Comparison of ENCODE assay signal across 21 cellular contexts in genomic region chr2:141437521-141437920, GRCh38.
"Had no signal": no experiment of that assay in that cellular context is flagged by ENCODE, and none has a peak within 500 bp of the region (broad histone marks: within the 10 kb centered on the region; RNA-seq: fewer than 3 reads in every experiment).

No MANE protein-coding gene starts in this region.

- DNase-seq: dermis blood vessel endothelial cell; dorsolateral prefrontal cortex; effector CD4-positive, alpha-beta T cell; effector memory CD4-positive, alpha-beta T cell; foreskin keratinocyte; gastrocnemius medialis; heart left ventricle; immature natural killer cell; islet precursor cell; left cardiac atrium; left lung; left ventricle myocardium superior; lower lobe of right lung; mesendoderm; mucosa of descending colon; naive B cell had no signal

- H3K9me3 ChIP-seq: gastrocnemius medialis, lower lobe of right lung, mucosa of descending colon had no signal

- H3K4me3 ChIP-seq: coronary artery, esophagus muscularis mucosa, gastrocnemius medialis, heart left ventricle, hepatocyte, left lung, lower lobe of right lung, mucosa of descending colon had no signal

- ATAC-seq: foreskin keratinocyte, gastrocnemius medialis, heart left ventricle, left cardiac atrium, left lung, left ventricle myocardium superior, lower lobe of right lung, mucosa of descending colon had no signal

- H3K27ac ChIP-seq: coronary artery, esophagus muscularis mucosa, foreskin keratinocyte, gastrocnemius medialis, heart left ventricle, hepatocyte, left lung, lower lobe of right lung had no signal

- H3K4me1 ChIP-seq: esophagus muscularis mucosa, gastrocnemius medialis, heart left ventricle, left lung, lower lobe of right lung had no signal

- H3K36me3 ChIP-seq: esophagus muscularis mucosa, gastrocnemius medialis, heart left ventricle, left lung, lower lobe of right lung had no signal

- FAIRE-seq: colon, endothelial cell of umbilical vein had no signal
